In the genomic region with DNA sequence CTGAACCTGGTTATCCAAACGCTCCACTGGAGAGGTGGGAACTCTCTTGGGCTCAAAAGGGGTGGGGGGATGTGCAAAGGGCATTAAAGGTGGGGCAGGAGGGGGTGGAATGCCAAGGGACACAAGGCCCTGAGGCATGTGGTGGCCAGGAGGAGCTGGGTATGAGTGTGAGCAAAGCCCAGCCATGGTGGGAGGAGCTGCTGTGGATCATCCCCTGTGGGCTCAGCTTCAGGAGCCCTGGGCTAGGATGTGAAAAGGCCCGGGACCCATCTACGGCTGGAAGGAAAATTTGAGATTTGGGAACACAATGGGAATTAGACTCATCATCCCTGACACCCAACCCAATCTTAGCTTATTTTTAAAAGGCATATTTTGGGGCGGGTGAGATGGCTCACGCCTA, we compare ENCODE assay signal across 19 cellular contexts. TPM values are rescaled to one million over a fixed set of nuclear protein-coding genes. Genes with fewer than 3 reads are reported as not detected.
DNase-seq lines count a peak whose midpoint lies in the region; ATAC-seq and TF ChIP-seq lines count a peak whose summit lies in the region.
"Had no signal": no experiment of that assay in that cellular context is flagged by ENCODE, and none has a peak within 500 bp of the region (broad histone marks: within the 10 kb centered on the region; RNA-seq: fewer than 3 reads in every experiment).

No MANE protein-coding gene starts in this region.

- no peak for TF ChIP-seq EP300 in gastroesophageal sphincter (IDR thresholded peaks at IDR 0.05)

- H3K27ac Mint-ChIP-seq in activated CD8-positive, alpha-beta T cell treated with anti-CD3 and anti-CD28 coated beads, Interleukin-2, amount 10 ng/mL, durations not matched to agents 7 days and 5 days: no peak overlapping the region
- H3K27ac Mint-ChIP-seq: activated naive CD4-positive, alpha-beta T cell treated with anti-CD3 and anti-CD28 coated beads for 36 hours had no signal

- peaks cover 0 to 2% (median 0%) of the 10 kb centered on the region in 3 donors for H3K36me3 ChIP-seq in Peyer's patch
- H3K36me3 ChIP-seq in gastroesophageal sphincter: no peaks in the 10 kb centered on the region

- CTCF ChIA-PET in activated CD8-positive, alpha-beta T cell treated with anti-CD3 and anti-CD28 coated beads, Interleukin-2, amount 10 ng/mL, durations not matched to agents 7 days and 5 days (lab: Charles Lee): interaction anchor here (1.3 to 3.1 kb wide), 4 partner anchors 35 to 214 kb away, joined by 4 to 63 read pairs (median 22); a partner anchor contains a TSS

- peaks cover 11% of the 10 kb centered on the region for H3K4me1 Mint-ChIP-seq in activated CD8-positive, alpha-beta T cell treated with anti-CD3 and anti-CD28 coated beads, Interleukin-2, amount 10 ng/mL, durations not matched to agents 7 days and 5 days (ENCODE audit: low read depth)

- POLR2A ChIA-PET in activated CD8-positive, alpha-beta T cell treated with anti-CD3 and anti-CD28 coated beads, Interleukin-2, amount 10 ng/mL, durations not matched to agents 7 days and 5 days (lab: Charles Lee): no interaction called here

- no peak overlapping the region for H3K27ac ChIP-seq in Peyer's patch
- H3K27ac ChIP-seq in gastroesophageal sphincter: peak overlapping the region in 3 of 4 donors; percentile 83 to 88 (median 84)

- no peak for ATAC-seq in gastroesophageal sphincter
- no peak for ATAC-seq in sciatic nerve
- ATAC-seq in HG03039 (IDR thresholded peaks at IDR 0.05; ENCODE audit: unreplicated experiment): no peak
- ATAC-seq in activated CD8-positive, alpha-beta T cell treated with anti-CD3 and anti-CD28 coated beads, Interleukin-2, amount 10 ng/mL, durations not matched to agents 7 days and 5 days: no peak
- ATAC-seq: activated T-cell treated with anti-CD3 and anti-CD28 coated beads, Interleukin-2, amount 50 U/mL, for 4 hours had no signal

- H3K9me3 ChIP-seq in Peyer's patch (no peaks in the 10 kb centered on the region), gastroesophageal sphincter (no peaks in the 10 kb centered on the region)

- TF ChIP-seq POLR2A in Peyer's patch (IDR thresholded peaks at IDR 0.05): no peak
- no peak for TF ChIP-seq POLR2A in gastroesophageal sphincter (IDR thresholded peaks at IDR 0.05)

- H3K4me3 Mint-ChIP-seq in activated CD8-positive, alpha-beta T cell treated with anti-CD3 and anti-CD28 coated beads, Interleukin-2, amount 10 ng/mL, durations not matched to agents 7 days and 5 days: no peak overlapping the region
- H3K4me3 Mint-ChIP-seq: activated naive CD4-positive, alpha-beta T cell treated with anti-CD3 and anti-CD28 coated beads for 36 hours; activated T-cell treated with anti-CD3 and anti-CD28 coated beads, Interleukin-2, amount 50 U/mL, for 4 hours; CD14-positive monocyte had no signal

- TF ChIP-seq CTCF in Peyer's patch (IDR thresholded peaks at IDR 0.05): no peak
- no peak for TF ChIP-seq CTCF in gastroesophageal sphincter (IDR thresholded peaks at IDR 0.05)

- H3K4me3 ChIP-seq in Peyer's patch (no peak overlapping the region), gastroesophageal sphincter (no peak overlapping the region)

- H3K9me3 Mint-ChIP-seq in activated CD8-positive, alpha-beta T cell treated with anti-CD3 and anti-CD28 coated beads, Interleukin-2, amount 10 ng/mL, durations not matched to agents 7 days and 5 days (ENCODE audit: insufficient read depth): no peaks in the 10 kb centered on the region
- H3K9me3 Mint-ChIP-seq: activated naive CD4-positive, alpha-beta T cell treated with anti-CD3 and anti-CD28 coated beads for 36 hours; activated T-cell treated with anti-CD3 and anti-CD28 coated beads, Interleukin-2, amount 50 U/mL, for 4 hours; CD14-positive monocyte had no signal

- no peaks in the 10 kb centered on the region for H3K36me3 Mint-ChIP-seq in activated CD8-positive, alpha-beta T cell treated with anti-CD3 and anti-CD28 coated beads, Interleukin-2, amount 10 ng/mL, durations not matched to agents 7 days and 5 days (ENCODE audit: low read depth)
- H3K36me3 Mint-ChIP-seq: CD14-positive monocyte had no signal

- H3K4me1 ChIP-seq in Peyer's patch: peaks cover 0 to 79% (median 8%) of the 10 kb centered on the region in 4 donors
- H3K4me1 ChIP-seq in gastroesophageal sphincter: peaks cover 8 to 98% (median 74%) of the 10 kb centered on the region in 3 donors

- peak; percentile 33 for DNase-seq in ELR (ENCODE audit: low read depth)
- DNase-seq in Peyer's patch: peak in 2 of 3 donors; percentile 37 to 45
- DNase-seq in sciatic nerve (ENCODE audit: low spot score): peak; percentile 51
- DNase-seq in stimulated activated CD4-positive, alpha-beta T cell treated with anti-CD3 and anti-CD28 coated beads, Interleukin-4, amount 100 ng/mL, for 1 hour: no peak
- no peak for DNase-seq in activated CD8-positive, alpha-beta T cell treated with anti-CD3 and anti-CD28 coated beads, Interleukin-2, amount 10 ng/mL, durations not matched to agents 7 days and 5 days
- DNase-seq in HPDE6-E6E7 (ENCODE audit: extremely low spot score): no peak
- DNase-seq: activated CD4-positive, alpha-beta T cell treated with anti-CD3 and anti-CD28 coated beads for 1 hour; activated naive CD4-positive, alpha-beta T cell treated with anti-CD3 and anti-CD28 coated beads for 36 hours; activated T-cell treated with anti-CD3 and anti-CD28 coated beads, Interleukin-2, amount 50 U/mL, for 4 hours; amygdala; hypothalamus; NCI-H187; NCI-H2227 treated with DMSO at 0.1 percent for 48 hours; NCI-H774; nucleus accumbens; retina had no signal

- H3K27me3 ChIP-seq in Peyer's patch (no peaks in the 10 kb centered on the region), gastroesophageal sphincter (no peaks in the 10 kb centered on the region)

- peaks cover 8% of the 10 kb centered on the region for H3K27me3 Mint-ChIP-seq in activated CD8-positive, alpha-beta T cell treated with anti-CD3 and anti-CD28 coated beads, Interleukin-2, amount 10 ng/mL, durations not matched to agents 7 days and 5 days (ENCODE audit: low read depth)

- 85 to 100% methylated on average over 2 to 4 of the region's 5 CpGs for WGBS in gastroesophageal sphincter (ENCODE audit: low coverage in 1 of 2), 2 donors

- intact Hi-C loops in sciatic nerve (cut with DNase I): no loop called here

RNA-seq across cellular contexts. Expression of a gene that starts 33.3 kb away (rescaled TPM):
- total RNA-seq in Peyer's patch (100 to 1,000 TPM in 3 of 4 donors, 10 to 100 TPM in 1; 56.1 to 180 (median 143) TPM), gastroesophageal sphincter (100 to 1,000 TPM in 1 of 4 donors, 10 to 100 TPM in 3; 39.2 to 171 (median 55.8) TPM), sciatic nerve (178 TPM)
- total RNA-seq in activated CD8-positive, alpha-beta T cell treated with anti-CD3 and anti-CD28 coated beads, Interleukin-2, amount 10 ng/mL, durations not matched to agents 7 days and 5 days: 1 to 10 TPM; 1.5 to 2.2 TPM

Comparison
In these comparisons a context has a peak if more than half of its experiments do, and no peak if none do; other contexts are left out.
1. DNase-seq: peak in ELR (single experiment), Peyer's patch (2 of 3) and sciatic nerve (single experiment); none in stimulated activated CD4-positive, alpha-beta T cell treated with anti-CD3 and anti-CD28 coated beads, Interleukin-4, amount 100 ng/mL, for 1 hour (single experiment), activated CD8-positive, alpha-beta T cell treated with anti-CD3 and anti-CD28 coated beads, Interleukin-2, amount 10 ng/mL, durations not matched to agents 7 days and 5 days (single experiment) and HPDE6-E6E7 (single experiment).
2. H3K27ac ChIP-seq: peak in gastroesophageal sphincter (3 of 4); none in Peyer's patch (0 of 4).
3. RNA of a gene that starts 33.3 kb away (total RNA-seq): 178 TPM in sciatic nerve (single experiment), 56.1 to 180 TPM in Peyer's patch and 39.2 to 171 TPM in gastroesophageal sphincter; 1.5 to 2.2 TPM in activated CD8-positive, alpha-beta T cell treated with anti-CD3 and anti-CD28 coated beads, Interleukin-2, amount 10 ng/mL, durations not matched to agents 7 days and 5 days; every median in the first group is over 10 times any median in the second.